Comparison of ENCODE assay signal across 8 cellular contexts in the genomic region with DNA sequence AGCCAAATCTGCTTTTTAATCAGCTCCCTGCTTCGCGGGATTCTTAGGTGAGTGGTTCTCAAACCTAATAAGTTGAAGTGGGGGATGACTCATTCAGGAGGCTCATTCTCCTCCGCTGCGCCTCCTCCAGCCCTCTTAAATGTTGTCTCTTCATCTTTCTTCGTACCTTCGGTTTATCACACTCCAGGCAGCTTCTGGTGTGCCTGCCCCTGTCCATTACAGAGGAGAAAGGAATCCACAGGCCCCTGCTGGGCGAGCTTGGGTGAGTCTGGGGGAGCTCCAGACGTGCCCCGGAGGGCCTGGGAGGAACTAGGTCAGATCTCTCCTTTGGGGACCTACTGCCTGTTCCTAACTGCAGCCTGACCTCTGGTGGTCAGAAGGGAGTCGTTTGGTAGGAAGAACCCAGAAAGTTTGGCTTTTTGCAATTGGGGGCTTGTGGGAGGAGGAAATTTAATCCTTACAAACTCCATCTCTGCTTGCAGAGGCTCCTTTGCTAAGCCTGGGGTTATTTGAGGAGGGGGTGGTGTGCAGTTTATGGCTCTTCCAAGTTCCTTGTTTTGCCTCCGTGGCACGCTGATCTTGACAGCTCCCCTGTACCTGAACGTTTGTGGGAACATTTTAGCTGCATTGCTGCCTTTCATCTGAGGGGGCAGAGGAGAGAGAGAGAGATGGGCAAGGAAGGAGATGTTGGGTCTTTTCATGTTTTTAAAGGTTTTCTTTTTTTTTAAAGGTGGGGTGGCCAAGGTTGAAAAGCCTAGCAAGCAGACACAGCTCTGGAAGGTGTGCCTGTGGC.
A peak's percentile ranks its signal among the peaks of the same experiment; 100 is the strongest.
DNase-seq lines count a peak whose midpoint lies in the region; ATAC-seq and TF ChIP-seq lines count a peak whose summit lies in the region.

No MANE protein-coding gene starts in this region.

- TF ChIP-seq CTCF in HEK293 (tag by site-specific recombination; IDR thresholded peaks at IDR 0.05) (peak; percentile 77; the same call in 1 of the 2 replicates), osteocyte (IDR thresholded peaks at IDR 0.05) (peak; percentile 82)

- no peaks in the 10 kb centered on the region for H3K9me3 Mint-ChIP-seq in osteocyte (ENCODE audit: unreplicated experiment)

- CTCF ChIA-PET in HEK293 (lab: Yijun Ruan, JAX): interaction anchor here (0.5 to 7.2 kb wide), 38 partner anchors 12 to 526 kb away, joined by 3 to 228 read pairs (median 4); partner anchors contain the start of gene FRMD6

- peak overlapping the region; percentile 28 for H3K4me3 ChIP-seq in HEK293 (ENCODE audit: low read depth, low read length)

- ATAC-seq in GM18870 (IDR thresholded peaks at IDR 0.05; ENCODE audit: unreplicated experiment) (no peak), GM21717 (IDR thresholded peaks at IDR 0.05; ENCODE audit: unreplicated experiment) (no peak)

- H3K9me3 ChIP-seq in HEK293 (ENCODE audit: control insufficient read depth, insufficient read depth, low read depth, low read length): no peaks in the 10 kb centered on the region

- peaks cover 7% of the 10 kb centered on the region for H3K27me3 Mint-ChIP-seq in osteocyte (ENCODE audit: unreplicated experiment)

- H3K36me3 ChIP-seq in HEK293 (ENCODE audit: control insufficient read depth in 2 of 2, insufficient read depth in 1 of 2, low read length in 2 of 2): no peaks in the 10 kb centered on the region

- no peaks in the 10 kb centered on the region for H3K36me3 Mint-ChIP-seq in osteocyte (ENCODE audit: unreplicated experiment)

- no peak overlapping the region for H3K27ac ChIP-seq in HEK293 (ENCODE audit: extremely low read depth, low read depth, low read length)

- peak overlapping the region; percentile 58 for H3K4me3 Mint-ChIP-seq in osteocyte (ENCODE audit: unreplicated experiment)

- DNase-seq in DMS153 (lab: John Stamatoyannopoulos, UW) (peak; percentile 22), NCI-H69 (lab: John Stamatoyannopoulos, UW) (peak; percentile 89), globus pallidus (ENCODE audit: low spot score) (peak; percentile 40), osteocyte (ENCODE audit: extremely low spot score, unreplicated experiment) (no peak)
- peak; percentile 17 for DNase-seq in activated naive CD4-positive, alpha-beta T cell treated with Interleukin-2 at 50 U/mL for 16 hours

- POLR2A ChIA-PET in HEK293 (lab: Yijun Ruan, JAX): interaction anchor here (0.9 to 1.3 kb wide), 3 partner anchors 124 to 492 kb away, joined by 3 to 6 read pairs (median 5); no protein-coding TSS in a partner anchor

- H3K4me1 ChIP-seq in HEK293 (ENCODE audit: control insufficient read depth, insufficient read depth, low read length): no peaks in the 10 kb centered on the region

- peak overlapping the region; percentile 44 for H3K27ac Mint-ChIP-seq in osteocyte (ENCODE audit: unreplicated experiment)

- peaks cover 13% of the 10 kb centered on the region for H3K4me1 Mint-ChIP-seq in osteocyte (ENCODE audit: unreplicated experiment)

TF ChIP-seq in HEK293, 187 proteins besides CTCF, POLR2A, EP300 and RAD21:
- TF ChIP-seq ZNF202 (tag by site-specific recombination; IDR thresholded peaks at IDR 0.05; ENCODE audit: borderline replicate concordance): no peak
- TF ChIP-seq FEZF1 (tag by site-specific recombination; IDR thresholded peaks at IDR 0.05): no peak
- no peak for TF ChIP-seq MYNN (tag by site-specific recombination; IDR thresholded peaks at IDR 0.05; ENCODE audit: borderline replicate concordance)
- no peak for TF ChIP-seq ZNF169 (tag by site-specific recombination; IDR thresholded peaks at IDR 0.05)
- no peak for TF ChIP-seq ZBTB1 (tag by site-specific recombination; IDR thresholded peaks at IDR 0.05)
- no peak for TF ChIP-seq YY2 (tag by site-specific recombination; IDR thresholded peaks at IDR 0.05)
- TF ChIP-seq ZNF16 (tag by site-specific recombination; IDR thresholded peaks at IDR 0.05; ENCODE audit: low read depth): no peak
- peak; percentile 99 for TF ChIP-seq ZNF10 (tag by site-specific recombination; IDR thresholded peaks at IDR 0.05)
- no peak for TF ChIP-seq ZNF639 (tag by site-specific recombination; IDR thresholded peaks at IDR 0.05)
- TF ChIP-seq ZNF660 (tag by site-specific recombination; IDR thresholded peaks at IDR 0.05): peak; percentile 43; the same call in 1 of the 2 replicates
- TF ChIP-seq GLIS1 (tag by site-specific recombination; IDR thresholded peaks at IDR 0.05): peak; percentile 65
- no peak for TF ChIP-seq ZSCAN16 (tag by site-specific recombination; IDR thresholded peaks at IDR 0.05)
- TF ChIP-seq SP7 (tag by site-specific recombination; IDR thresholded peaks at IDR 0.05): peak; percentile 41; the same call in 1 of the 2 replicates
- peak; percentile 38; the same call in 1 of the 2 replicates for TF ChIP-seq ZIC2 (tag by site-specific recombination; IDR thresholded peaks at IDR 0.05)
- TF ChIP-seq SP2 (tag by site-specific recombination; IDR thresholded peaks at IDR 0.05): no peak
- TF ChIP-seq ZNF335 (tag by site-specific recombination; conservative IDR thresholded peaks at IDR 0.05): peak; percentile 82
- peak; percentile 68 for TF ChIP-seq ZNF654 (tag by site-specific recombination; IDR thresholded peaks at IDR 0.05; ENCODE audit: low read depth)
- TF ChIP-seq ZNF501 (tag by site-specific recombination; IDR thresholded peaks at IDR 0.05): no peak
- peak; percentile 49; the same call in 1 of the 2 replicates for TF ChIP-seq ZEB2 (tag by site-specific recombination; IDR thresholded peaks at IDR 0.05)
- peak; percentile 61 for TF ChIP-seq ZNF366 (tag by site-specific recombination; conservative IDR thresholded peaks at IDR 0.05)
- TF ChIP-seq ZNF600 (tag by site-specific recombination; IDR thresholded peaks at IDR 0.05): no peak
- TF ChIP-seq, protein P1, sequence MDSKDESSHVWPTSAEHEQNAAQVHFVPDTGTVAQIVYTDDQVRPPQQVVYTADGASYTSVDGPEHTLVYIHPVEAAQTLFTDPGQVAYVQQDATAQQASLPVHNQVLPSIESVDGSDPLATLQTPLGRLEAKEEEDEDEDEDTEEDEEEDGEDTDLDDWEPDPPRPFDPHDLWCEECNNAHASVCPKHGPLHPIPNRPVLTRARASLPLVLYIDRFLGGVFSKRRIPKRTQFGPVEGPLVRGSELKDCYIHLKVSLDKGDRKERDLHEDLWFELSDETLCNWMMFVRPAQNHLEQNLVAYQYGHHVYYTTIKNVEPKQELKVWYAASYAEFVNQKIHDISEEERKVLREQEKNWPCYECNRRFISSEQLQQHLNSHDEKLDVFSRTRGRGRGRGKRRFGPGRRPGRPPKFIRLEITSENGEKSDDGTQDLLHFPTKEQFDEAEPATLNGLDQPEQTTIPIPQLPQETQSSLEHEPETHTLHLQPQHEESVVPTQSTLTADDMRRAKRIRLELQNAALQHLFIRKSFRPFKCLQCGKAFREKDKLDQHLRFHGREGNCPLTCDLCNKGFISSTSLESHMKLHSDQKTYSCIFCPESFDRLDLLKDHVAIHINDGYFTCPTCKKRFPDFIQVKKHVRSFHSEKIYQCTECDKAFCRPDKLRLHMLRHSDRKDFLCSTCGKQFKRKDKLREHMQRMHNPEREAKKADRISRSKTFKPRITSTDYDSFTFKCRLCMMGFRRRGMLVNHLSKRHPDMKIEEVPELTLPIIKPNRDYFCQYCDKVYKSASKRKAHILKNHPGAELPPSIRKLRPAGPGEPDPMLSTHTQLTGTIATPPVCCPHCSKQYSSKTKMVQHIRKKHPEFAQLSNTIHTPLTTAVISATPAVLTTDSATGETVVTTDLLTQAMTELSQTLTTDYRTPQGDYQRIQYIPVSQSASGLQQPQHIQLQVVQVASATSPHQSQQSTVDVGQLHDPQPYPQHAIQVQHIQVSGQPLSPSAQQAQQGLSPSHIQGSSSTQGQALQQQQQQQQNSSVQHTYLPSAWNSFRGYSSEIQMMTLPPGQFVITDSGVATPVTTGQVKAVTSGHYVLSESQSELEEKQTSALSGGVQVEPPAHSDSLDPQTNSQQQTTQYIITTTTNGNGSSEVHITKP (tag by site-specific recombination; IDR thresholded peaks at IDR 0.05): peak; percentile 61
- TF ChIP-seq ZBTB44 (tag by site-specific recombination; IDR thresholded peaks at IDR 0.05): no peak
- peak; percentile 43; the same call in 1 of the 2 replicates for TF ChIP-seq ZSCAN30 (tag by site-specific recombination; IDR thresholded peaks at IDR 0.05)
- peak; percentile 7; the same call in 1 of the 2 replicates for TF ChIP-seq PRDM1 (tag by site-specific recombination; IDR thresholded peaks at IDR 0.05)
